ENCODE assay signal across 1 cellular context in genomic region chr1:46679789-46680573, GRCh38.
A peak's percentile ranks its signal among the peaks of the same experiment; 100 is the strongest.
TF ChIP-seq lines count a peak whose summit lies in the region.

No MANE protein-coding gene starts in this region.

TF ChIP-seq in K562, 482 proteins besides CTCF, POLR2A, EP300 and RAD21:
- TF ChIP-seq RAD51 (IDR thresholded peaks at IDR 0.05; ENCODE audit: borderline replicate concordance, low read depth): no peak
- TF ChIP-seq HBP1 (CRISPR knock-in tag; IDR thresholded peaks at IDR 0.05): no peak
- TF ChIP-seq ZNF24 (IDR thresholded peaks at IDR 0.05): 0 out of 2 replicates have a peak, but pooled peaks have one; percentile 39
- TF ChIP-seq ZNF764 (CRISPR knock-in tag; IDR thresholded peaks at IDR 0.05; ENCODE audit: low read depth): no peak
- no peak for TF ChIP-seq VEZF1 (CRISPR knock-in tag; IDR thresholded peaks at IDR 0.05)
- no peak for TF ChIP-seq CBX8 (IDR thresholded peaks at IDR 0.05; ENCODE audit: borderline replicate concordance, extremely low read depth, low read depth, low read length, poor library complexity, severe bottlenecking)
- TF ChIP-seq ZNF146 (CRISPR knock-in tag; IDR thresholded peaks at IDR 0.05; ENCODE audit: unreplicated experiment): peak; percentile 26
- TF ChIP-seq SAP30 (IDR thresholded peaks at IDR 0.05; ENCODE audit: borderline replicate concordance, insufficient read depth, low read depth, low read length, poor library complexity, severe bottlenecking): no peak
- no peak for TF ChIP-seq ARHGAP35 (IDR thresholded peaks at IDR 0.05; ENCODE audit: partially characterized antibody)
- TF ChIP-seq TAF15 (IDR thresholded peaks at IDR 0.05; ENCODE audit: low read depth, low read length): no peak
- no peak for TF ChIP-seq ZBTB7A (IDR thresholded peaks at IDR 0.05; ENCODE audit: borderline replicate concordance, control insufficient read depth, low read depth, low read length)
- no peak for TF ChIP-seq BRF2 (IDR thresholded peaks at IDR 0.05; ENCODE audit: borderline replicate concordance, insufficient read depth, insufficient read length)
- no peak for TF ChIP-seq ZNF124 (CRISPR knock-in tag; IDR thresholded peaks at IDR 0.05)
- TF ChIP-seq POLR3A (IDR thresholded peaks at IDR 0.05; ENCODE audit: borderline replicate concordance, extremely low read depth, insufficient read depth, insufficient read length): no peak
